Comparison of ENCODE assay signal across 20 cellular contexts in genomic region chr2:3279236-3279960, GRCh38.
DNase-seq lines count a peak whose midpoint lies in the region; ATAC-seq and TF ChIP-seq lines count a peak whose summit lies in the region.
"Had no signal": no experiment of that assay in that cellular context is flagged by ENCODE, and none has a peak within 500 bp of the region (broad histone marks: within the 10 kb centered on the region; RNA-seq: fewer than 3 reads in every experiment).

No MANE protein-coding gene starts in this region.

- no peak for TF ChIP-seq EP300 in stomach (IDR thresholded peaks at IDR 0.05)

- WGBS in stomach, 5 donors: 91 to 97% (median 92%) methylated on average over 17 of the region's 17 CpGs
- 97% methylated on average over 13 of the region's 17 CpGs for WGBS in mesenchymal stem cell

- H3K4me3 Mint-ChIP-seq in activated T-helper 2 cell treated with anti-CD3 and anti-CD28 coated beads, Interferon-gamma antibody, Interleukin-2, Interleukin-4, amounts not matched to agents 10 μg/mL and 5 μg/mL and 100 μg/mL, durations not matched to agents 14 hours and 24 hours and 36 hours (ENCODE audit: low read depth): no peak overlapping the region
- no peak overlapping the region for H3K4me3 Mint-ChIP-seq in nephron progenitor cell
- H3K4me3 Mint-ChIP-seq in activated CD4-positive, alpha-beta T cell treated with anti-CD3 and anti-CD28 coated beads for 36 hours: no peak overlapping the region
- H3K4me3 Mint-ChIP-seq: HFFc6 had no signal

- peaks cover 0 to 12% (median 6%) of the 10 kb centered on the region in 4 donors for H3K9me3 ChIP-seq in stomach
- no peaks in the 10 kb centered on the region for H3K9me3 ChIP-seq in mesenchymal stem cell (ENCODE audit: control insufficient read depth, low read length)

- no peak overlapping the region for H4K91ac ChIP-seq in mesenchymal stem cell (ENCODE audit: low read length)

- no peaks in the 10 kb centered on the region for H3K27me3 ChIP-seq in stomach
- no peaks in the 10 kb centered on the region for H3K27me3 ChIP-seq in mesenchymal stem cell (ENCODE audit: control insufficient read depth in 1 of 2, insufficient read depth in 1 of 2, low read length in 2 of 2)
- H3K27me3 ChIP-seq: SJSA1 had no signal

- no peak overlapping the region for H2BK12ac ChIP-seq in mesenchymal stem cell (ENCODE audit: low read length in 2 of 2)

- no peak overlapping the region for H2AFZ ChIP-seq in mesenchymal stem cell (ENCODE audit: low read depth, low read length)
- H2AFZ ChIP-seq: GM23248, PC-9 had no signal

- H3K9ac ChIP-seq in mesenchymal stem cell (ENCODE audit: low read length): no peak overlapping the region
- H3K9ac ChIP-seq: GM23248 had no signal

- no peak overlapping the region for H2AK5ac ChIP-seq in mesenchymal stem cell (ENCODE audit: low read length, severe bottlenecking)

- no peaks in the 10 kb centered on the region for H3K27me3 Mint-ChIP-seq in activated T-helper 2 cell treated with anti-CD3 and anti-CD28 coated beads, Interferon-gamma antibody, Interleukin-2, Interleukin-4, amounts not matched to agents 10 μg/mL and 5 μg/mL and 100 μg/mL, durations not matched to agents 14 hours and 24 hours and 36 hours (ENCODE audit: low read depth)
- H3K27me3 Mint-ChIP-seq in nephron progenitor cell (ENCODE audit: low read depth, poor library complexity): no peaks in the 10 kb centered on the region
- no peaks in the 10 kb centered on the region for H3K27me3 Mint-ChIP-seq in activated CD4-positive, alpha-beta T cell treated with anti-CD3 and anti-CD28 coated beads for 36 hours

- POLR2A ChIA-PET in activated CD4-positive, alpha-beta T cell treated with anti-CD3 and anti-CD28 coated beads for 36 hours (lab: Charles Lee): interaction anchor here (0.5 kb wide), 1 partner anchor 43 kb away, joined by 3 read pairs; no protein-coding TSS in a partner anchor

- TF ChIP-seq CTCF in nephron progenitor cell (IDR thresholded peaks at IDR 0.05) (no peak), stomach (IDR thresholded peaks at IDR 0.05) (no peak)

- CTCF ChIA-PET in activated CD4-positive, alpha-beta T cell treated with anti-CD3 and anti-CD28 coated beads for 36 hours (lab: Charles Lee): no interaction called here

- H2BK15ac ChIP-seq in mesenchymal stem cell (ENCODE audit: low read depth, poor library complexity, severe bottlenecking): no peak overlapping the region

- H3K4ac ChIP-seq in mesenchymal stem cell (ENCODE audit: low read depth in 1 of 2, low read length in 2 of 2): no peak overlapping the region

- peaks cover 0 to 18% (median 2%) of the 10 kb centered on the region in 4 donors for H3K36me3 ChIP-seq in stomach
- peaks cover 0 to 30% of the 10 kb centered on the region in 2 experiments for H3K36me3 ChIP-seq in mesenchymal stem cell (ENCODE audit: control insufficient read depth in 1 of 2, insufficient read depth in 2 of 2, low read depth in 1 of 2, low read length in 2 of 2)
- H3K36me3 ChIP-seq: SJSA1 had no signal

- H3K14ac ChIP-seq in mesenchymal stem cell (ENCODE audit: low read length in 2 of 2): no peak overlapping the region

- H3K36me3 Mint-ChIP-seq in activated T-helper 2 cell treated with anti-CD3 and anti-CD28 coated beads, Interferon-gamma antibody, Interleukin-2, Interleukin-4, amounts not matched to agents 10 μg/mL and 5 μg/mL and 100 μg/mL, durations not matched to agents 14 hours and 24 hours and 36 hours (ENCODE audit: low read depth): peaks cover 34% of the 10 kb centered on the region
- peaks cover 22% of the 10 kb centered on the region for H3K36me3 Mint-ChIP-seq in nephron progenitor cell (ENCODE audit: low read depth)
- peaks cover 28% of the 10 kb centered on the region for H3K36me3 Mint-ChIP-seq in activated CD4-positive, alpha-beta T cell treated with anti-CD3 and anti-CD28 coated beads for 36 hours (ENCODE audit: low read depth)

- H3K23ac ChIP-seq in mesenchymal stem cell (ENCODE audit: low read length in 2 of 2): no peak overlapping the region

- H4K8ac ChIP-seq in mesenchymal stem cell (ENCODE audit: low read length): no peak overlapping the region

- no peak for TF ChIP-seq POLR2A in stomach (IDR thresholded peaks at IDR 0.05)

- H3K4me1 ChIP-seq in stomach: peaks cover 0 to 6% (median 0%) of the 10 kb centered on the region in 4 donors
- H3K4me1 ChIP-seq in mesenchymal stem cell (ENCODE audit: control insufficient read depth, insufficient read depth, low read depth, low read length): peaks cover 12% of the 10 kb centered on the region
- H3K4me1 ChIP-seq: SJSA1 had no signal

- H3K4me3 ChIP-seq in stomach (no peak overlapping the region), mesenchymal stem cell (ENCODE audit: insufficient read depth in 1 of 2, low read depth in 1 of 2, low read length in 2 of 2) (no peak overlapping the region)
- H3K4me3 ChIP-seq: GM23248, PC-9, SJSA1 had no signal

- H3K4me1 Mint-ChIP-seq in activated T-helper 2 cell treated with anti-CD3 and anti-CD28 coated beads, Interferon-gamma antibody, Interleukin-2, Interleukin-4, amounts not matched to agents 10 μg/mL and 5 μg/mL and 100 μg/mL, durations not matched to agents 14 hours and 24 hours and 36 hours (ENCODE audit: low read depth): peaks cover 7% of the 10 kb centered on the region
- H3K4me1 Mint-ChIP-seq in nephron progenitor cell: peaks cover 27% of the 10 kb centered on the region
- peaks cover 5% of the 10 kb centered on the region for H3K4me1 Mint-ChIP-seq in activated CD4-positive, alpha-beta T cell treated with anti-CD3 and anti-CD28 coated beads for 36 hours

- ATAC-seq in activated CD4-positive, alpha-beta T cell treated with anti-CD3 and anti-CD28 coated beads for 36 hours: no peak

- H3K79me1 ChIP-seq in mesenchymal stem cell (replicated peaks; ENCODE audit: low read length, poor library complexity, severe bottlenecking): peaks cover 45% of the 10 kb centered on the region

- no peak overlapping the region for H2BK5ac ChIP-seq in mesenchymal stem cell (ENCODE audit: low read depth, low read length, poor library complexity, severe bottlenecking)

- H3K27ac ChIP-seq in stomach (no peak overlapping the region), mesenchymal stem cell (ENCODE audit: low read length, poor library complexity, severe bottlenecking) (no peak overlapping the region)
- H3K27ac ChIP-seq: 22Rv1, C4-2B, GM23248, HL-60, PC-9, SJSA1 had no signal

- intact Hi-C loops in activated T-helper 2 cell treated with anti-CD3 and anti-CD28 coated beads, Interferon-gamma antibody, Interleukin-2, Interleukin-4, amounts not matched to agents 10 μg/mL and 5 μg/mL and 100 μg/mL, durations not matched to agents 14 hours and 24 hours and 36 hours (cut with micrococcal nuclease): loop anchor here (2.0 kb wide), 1 partner anchor 57 kb away; no protein-coding TSS in a partner anchor
- intact Hi-C loops in stomach (cut with DNase I; ENCODE audit: low total_unique reads): no loop called here
- intact Hi-C loops in activated CD4-positive, alpha-beta T cell treated with anti-CD3 and anti-CD28 coated beads for 36 hours (cut with DNase I, micrococcal nuclease): loop anchor here in 1 of 2 experiments (2.0 kb wide), 1 partner anchor 57 kb away; no protein-coding TSS in a partner anchor

- no peak overlapping the region for H3K4me2 ChIP-seq in mesenchymal stem cell (ENCODE audit: low read length, poor library complexity, severe bottlenecking)
- H3K4me2 ChIP-seq: PC-9 had no signal

- H3K9me3 Mint-ChIP-seq in activated T-helper 2 cell treated with anti-CD3 and anti-CD28 coated beads, Interferon-gamma antibody, Interleukin-2, Interleukin-4, amounts not matched to agents 10 μg/mL and 5 μg/mL and 100 μg/mL, durations not matched to agents 14 hours and 24 hours and 36 hours: peaks cover 19% of the 10 kb centered on the region
- H3K9me3 Mint-ChIP-seq in nephron progenitor cell: peaks cover 20% of the 10 kb centered on the region
- peaks cover 10% of the 10 kb centered on the region for H3K9me3 Mint-ChIP-seq in activated CD4-positive, alpha-beta T cell treated with anti-CD3 and anti-CD28 coated beads for 36 hours (ENCODE audit: low read depth)

- peak overlapping the region; percentile 76 for H3K27ac Mint-ChIP-seq in activated T-helper 2 cell treated with anti-CD3 and anti-CD28 coated beads, Interferon-gamma antibody, Interleukin-2, Interleukin-4, amounts not matched to agents 10 μg/mL and 5 μg/mL and 100 μg/mL, durations not matched to agents 14 hours and 24 hours and 36 hours
- peak overlapping the region; percentile 36 for H3K27ac Mint-ChIP-seq in nephron progenitor cell
- H3K27ac Mint-ChIP-seq in activated CD4-positive, alpha-beta T cell treated with anti-CD3 and anti-CD28 coated beads for 36 hours: no peak overlapping the region
- H3K27ac Mint-ChIP-seq: HFFc6 had no signal

- H2BK120ac ChIP-seq in mesenchymal stem cell (ENCODE audit: low read depth, low read length): no peak overlapping the region

- peak; percentile 2 for DNase-seq in activated CD8-positive, alpha-beta memory T cell treated with anti-CD3 and anti-CD28 coated beads, Interleukin-2, amount 50 U/mL, for 4 hours
- no peak for DNase-seq in activated CD8-positive, alpha-beta memory T cell treated with anti-CD3 and anti-CD28 coated beads, Interleukin-2, amount 50 U/mL, for 48 hours
- no peak for DNase-seq in activated T-helper 2 cell treated with anti-CD3 and anti-CD28 coated beads, Interferon-gamma antibody, Interleukin-2, Interleukin-4, amounts not matched to agents 10 μg/mL and 5 μg/mL and 100 μg/mL, durations not matched to agents 14 hours and 24 hours and 36 hours (ENCODE audit: low spot score)
- no peak for DNase-seq in nephron progenitor cell
- DNase-seq in stomach: peak; percentile 15
- DNase-seq in mesenchymal stem cell: no peak
- DNase-seq in NCI-H1694 treated with DMSO at 0.1 percent for 48 hours (lab: John Stamatoyannopoulos, UW): no peak
- DNase-seq in activated CD4-positive, alpha-beta T cell treated with anti-CD3 and anti-CD28 coated beads for 36 hours: no peak
- DNase-seq: AML-193, GM23248, HFFc6, IMR-90, NCI-H1417 treated with DMSO at 0.1 percent for 48 hours, NCI-H2029, NCI-H526, PC-9 had no signal

- no peak overlapping the region for H3K18ac ChIP-seq in mesenchymal stem cell (ENCODE audit: low read depth in 1 of 2, low read length in 2 of 2)

Comparison
In these comparisons a context has a peak if more than half of its experiments do, and no peak if none do; other contexts are left out.
1. DNase-seq: peak in activated CD8-positive, alpha-beta memory T cell treated with anti-CD3 and anti-CD28 coated beads, Interleukin-2, amount 50 U/mL, for 4 hours (single experiment) and stomach (single experiment); none in activated CD8-positive, alpha-beta memory T cell treated with anti-CD3 and anti-CD28 coated beads, Interleukin-2, amount 50 U/mL, for 48 hours (single experiment), activated T-helper 2 cell treated with anti-CD3 and anti-CD28 coated beads, Interferon-gamma antibody, Interleukin-2, Interleukin-4, amounts not matched to agents 10 μg/mL and 5 μg/mL and 100 μg/mL, durations not matched to agents 14 hours and 24 hours and 36 hours (single experiment), nephron progenitor cell (single experiment), mesenchymal stem cell (single experiment), NCI-H1694 treated with DMSO at 0.1 percent for 48 hours (single experiment) and activated CD4-positive, alpha-beta T cell treated with anti-CD3 and anti-CD28 coated beads for 36 hours (single experiment).